ENCODE assay signal across 8 cellular contexts in the genomic region with DNA sequence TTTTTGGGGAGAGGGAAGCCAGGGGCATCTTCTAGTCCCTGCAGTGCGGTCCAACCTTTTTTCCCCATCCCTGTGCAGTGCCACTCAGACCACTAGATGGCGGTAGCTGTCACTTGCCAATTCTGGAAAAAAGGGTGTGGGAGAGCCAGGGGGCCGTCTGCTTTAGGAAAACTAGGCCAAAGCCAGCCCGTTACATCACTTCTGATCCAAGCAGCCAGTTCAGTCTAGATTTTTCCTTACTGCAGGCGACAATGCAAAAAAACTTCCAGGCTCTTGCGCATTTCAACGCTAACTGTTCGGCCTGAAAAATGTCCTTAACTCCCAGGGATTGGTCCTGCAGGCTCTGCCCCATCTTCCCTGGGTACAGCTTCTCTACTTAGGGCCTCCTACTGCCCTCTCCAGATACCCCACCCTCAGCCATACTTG.
DNase-seq lines count a peak whose midpoint lies in the region; ATAC-seq and TF ChIP-seq lines count a peak whose summit lies in the region.

No MANE protein-coding gene starts in this region.

- H3K4me3 Mint-ChIP-seq in activated naive CD8-positive, alpha-beta T cell treated with anti-CD3 and anti-CD28 coated beads for 36 hours = no peak overlapping the region

- peaks cover 43% of the 10 kb centered on the region for H3K27me3 Mint-ChIP-seq in activated naive CD8-positive, alpha-beta T cell treated with anti-CD3 and anti-CD28 coated beads for 36 hours

- no peak overlapping the region for H3K4me3 ChIP-seq in RWPE2 (ENCODE audit: severe bottlenecking)

- H3K9me3 Mint-ChIP-seq in activated naive CD8-positive, alpha-beta T cell treated with anti-CD3 and anti-CD28 coated beads for 36 hours = no peaks in the 10 kb centered on the region

- H3K9me3 ChIP-seq in RWPE2 (ENCODE audit: severe bottlenecking) = no peaks in the 10 kb centered on the region

- peaks cover 32% of the 10 kb centered on the region for H3K27me3 ChIP-seq in RWPE2 (ENCODE audit: insufficient read depth, poor library complexity, severe bottlenecking)

- peak; percentile 67; the same call in 2 of the 3 replicates for ATAC-seq in RWPE2 (ENCODE audit: low read depth)
- ATAC-seq in Right ventricle myocardium inferior = peak; percentile 96
- no peak for ATAC-seq in HG03457 (IDR thresholded peaks at IDR 0.05; ENCODE audit: unreplicated experiment)

- peak; percentile 91 for TF ChIP-seq CTCF in RWPE2 (IDR thresholded peaks at IDR 0.05; ENCODE audit: poor library complexity, severe bottlenecking)

- H3K36me3 Mint-ChIP-seq in activated naive CD8-positive, alpha-beta T cell treated with anti-CD3 and anti-CD28 coated beads for 36 hours = no peaks in the 10 kb centered on the region

- DNase-seq in DMS114 treated with DMSO at 0.1 percent for 48 hours (lab: John Stamatoyannopoulos, UW; ENCODE audit: unreplicated experiment) (peak; percentile 46), HS-27A (ENCODE audit: low read depth) (peak; percentile 4), RWPE2 (ENCODE audit: low spot score) (no peak), Right ventricle myocardium inferior (ENCODE audit: missing footprints) (peak; percentile 68), pons (ENCODE audit: low spot score) (peak; percentile 90), ureter (ENCODE audit: low spot score) (peak; percentile 83)
- peak; percentile 20 for DNase-seq in activated naive CD8-positive, alpha-beta T cell treated with anti-CD3 and anti-CD28 coated beads for 36 hours

- intact Hi-C loops in Right ventricle myocardium inferior (cut with DNase I) = loop anchor here (1.0 to 10.0 kb wide), 2 partner anchors 160 to 374 kb away; no protein-coding TSS in a partner anchor

- no peaks in the 10 kb centered on the region for H3K4me1 ChIP-seq in RWPE2 (ENCODE audit: insufficient read depth, poor library complexity, severe bottlenecking)

- H3K27ac ChIP-seq in RWPE2 (ENCODE audit: poor library complexity, severe bottlenecking) = no peak overlapping the region

- H3K27ac Mint-ChIP-seq in activated naive CD8-positive, alpha-beta T cell treated with anti-CD3 and anti-CD28 coated beads for 36 hours = no peak overlapping the region

- no peaks in the 10 kb centered on the region for H3K36me3 ChIP-seq in RWPE2 (ENCODE audit: low read depth)

- H3K4me1 Mint-ChIP-seq in activated naive CD8-positive, alpha-beta T cell treated with anti-CD3 and anti-CD28 coated beads for 36 hours = no peaks in the 10 kb centered on the region
